In genomic region chr7:48202916-48203315, GRCh38 we compare ENCODE assay signal across 7 cellular contexts. TPM values are rescaled to one million over a fixed set of nuclear protein-coding genes. Genes with fewer than 3 reads are reported as not detected.
"Had no signal": no experiment of that assay in that cellular context is flagged by ENCODE, and none has a peak within 500 bp of the region (broad histone marks: within the 10 kb centered on the region; RNA-seq: fewer than 3 reads in every experiment).

No MANE protein-coding gene starts in this region.

RNA-seq across cellular contexts. Expression of gene ABCA13, which starts 31.7 kb away (rescaled TPM):
- total RNA-seq: activated naive CD4-positive, alpha-beta T cell treated with anti-CD3 and anti-CD28 coated beads for 36 hours; activated naive CD4-positive, alpha-beta T cell treated with anti-CD3 and anti-CD28 coated beads, Interleukin-2, amount 50 U/mL, for 72 hours; activated T-cell treated with anti-CD3 and anti-CD28 coated beads, Interleukin-2, amount 50 U/mL, for 72 hours; activated T-helper 1 cell treated with anti-CD3 and anti-CD28 coated beads, Interleukin-12 subunit alpha, Interleukin-12 subunit beta, Interleukin-2, Interleukin-4 antibody, amounts not matched to agents 30 ng/mL and 10 ng/mL and 1 ng/mL, durations not matched to agents 14 hours and 24 hours and 36 hours; activated T-helper 17 cell treated with anti-CD3 and anti-CD28 coated beads, Interleukin-2, amount 50 U/mL, for 72 hours; ascending aorta had no signal
- polyA plus RNA-seq: aorta had no signal
